6 cellular contexts compared by ENCODE assay signal in the genomic region with DNA sequence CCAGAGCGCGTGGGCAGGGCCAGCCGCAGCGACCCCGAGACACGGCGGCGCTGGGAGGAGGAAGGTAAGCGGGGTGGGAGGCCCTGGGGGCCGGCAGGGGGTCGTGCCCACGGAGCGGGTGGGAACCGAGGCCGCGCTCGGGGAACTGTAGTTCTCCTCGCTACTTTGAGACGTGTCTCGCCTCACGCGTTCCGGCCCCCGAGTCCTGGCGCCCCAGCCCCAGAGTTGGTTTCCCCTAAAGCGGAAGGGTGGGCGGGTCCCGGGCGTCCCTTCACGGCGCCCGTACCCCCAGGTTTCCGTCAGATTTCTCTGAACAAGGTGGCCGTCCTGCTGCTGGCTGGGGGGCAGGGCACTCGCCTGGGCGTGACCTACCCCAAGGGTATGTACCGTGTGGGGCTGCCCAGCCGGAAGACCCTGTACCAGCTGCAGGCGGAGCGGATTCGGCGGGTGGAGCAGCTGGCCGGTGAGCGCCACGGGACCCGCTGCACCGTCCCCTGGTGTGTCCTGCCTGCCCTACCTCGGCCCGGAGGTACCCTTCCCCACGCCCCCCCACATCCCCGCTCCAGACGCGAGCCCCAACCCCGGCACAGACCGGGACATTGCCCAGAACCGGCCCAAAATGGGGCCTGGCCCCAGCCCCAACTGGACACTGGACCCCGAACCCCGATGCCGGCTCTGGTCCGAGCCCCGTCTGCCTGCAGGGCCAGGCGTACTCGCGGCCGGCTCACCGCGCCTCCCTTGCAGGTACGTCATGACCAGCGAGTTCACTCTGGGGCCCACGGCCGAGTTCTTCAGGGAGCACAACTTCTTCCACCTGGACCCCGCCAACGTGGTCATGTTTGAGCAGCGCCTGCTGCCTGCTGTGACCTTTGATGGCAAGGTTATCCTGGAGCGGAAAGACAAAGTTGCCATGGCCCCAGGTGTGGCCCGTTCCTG. TPM values are rescaled to one million over a fixed set of nuclear protein-coding genes. Genes with fewer than 3 reads are reported as not detected.
DNase-seq lines count a peak whose midpoint lies in the region; ATAC-seq and TF ChIP-seq lines count a peak whose summit lies in the region.

No MANE protein-coding gene starts in this region.

- H3K27me3 Mint-ChIP-seq in activated CD4-positive, alpha-beta T cell treated with anti-CD3 and anti-CD28 coated beads for 36 hours: no peaks in the 10 kb centered on the region
- no peaks in the 10 kb centered on the region for H3K27me3 Mint-ChIP-seq in activated CD4-positive, alpha-beta memory T cell treated with anti-CD3 and anti-CD28 coated beads, Interleukin-2, amount 10 ng/mL, durations not matched to agents 7 days and 5 days
- peaks cover 57% of the 10 kb centered on the region for H3K27me3 Mint-ChIP-seq in type B pancreatic cell

- CTCF ChIA-PET in activated CD4-positive, alpha-beta T cell treated with anti-CD3 and anti-CD28 coated beads for 36 hours (lab: Charles Lee): interaction anchor here (1.0 to 1.9 kb wide), 5 partner anchors 8 to 44 kb away, joined by 3 to 10 read pairs (median 5); a partner anchor contains a TSS
- CTCF ChIA-PET in activated CD4-positive, alpha-beta memory T cell treated with anti-CD3 and anti-CD28 coated beads, Interleukin-2, amount 10 ng/mL, durations not matched to agents 7 days and 5 days (lab: Charles Lee): interaction anchor here (1.0 to 3.2 kb wide), 3 partner anchors 10 to 159 kb away, joined by 4 to 29 read pairs (median 5); no protein-coding TSS in a partner anchor

- H3K4me3 Mint-ChIP-seq in activated CD4-positive, alpha-beta T cell treated with anti-CD3 and anti-CD28 coated beads for 36 hours: peak overlapping the region; percentile 69
- peak overlapping the region; percentile 71 for H3K4me3 Mint-ChIP-seq in activated CD4-positive, alpha-beta memory T cell treated with anti-CD3 and anti-CD28 coated beads, Interleukin-2, amount 10 ng/mL, durations not matched to agents 7 days and 5 days
- H3K4me3 Mint-ChIP-seq in type B pancreatic cell: peak overlapping the region; percentile 74

- POLR2A ChIA-PET in activated CD4-positive, alpha-beta T cell treated with anti-CD3 and anti-CD28 coated beads for 36 hours (lab: Charles Lee): interaction anchor here (0.7 kb wide), 1 partner anchor 8 kb away, joined by 3 read pairs; a partner anchor contains a TSS
- POLR2A ChIA-PET in activated CD4-positive, alpha-beta memory T cell treated with anti-CD3 and anti-CD28 coated beads, Interleukin-2, amount 10 ng/mL, durations not matched to agents 7 days and 5 days (lab: Charles Lee): interaction anchor here (2.4 to 3.1 kb wide), 2 partner anchors 8 to 10 kb away, joined by 10 to 35 read pairs; a partner anchor contains a TSS

- no peaks in the 10 kb centered on the region for H3K9me3 ChIP-seq in iPS-18c (ENCODE audit: control insufficient read depth, insufficient read depth, low read length)

- peak; percentile 36 for ATAC-seq in activated CD4-positive, alpha-beta T cell treated with anti-CD3 and anti-CD28 coated beads for 36 hours

- no peaks in the 10 kb centered on the region for H3K9me3 Mint-ChIP-seq in activated CD4-positive, alpha-beta T cell treated with anti-CD3 and anti-CD28 coated beads for 36 hours (ENCODE audit: low read depth)
- no peaks in the 10 kb centered on the region for H3K9me3 Mint-ChIP-seq in activated CD4-positive, alpha-beta memory T cell treated with anti-CD3 and anti-CD28 coated beads, Interleukin-2, amount 10 ng/mL, durations not matched to agents 7 days and 5 days
- no peaks in the 10 kb centered on the region for H3K9me3 Mint-ChIP-seq in type B pancreatic cell

- peak overlapping the region; percentile 52 for H3K4me3 ChIP-seq in iPS-18c (ENCODE audit: insufficient read depth, low read depth, low read length)

- intact Hi-C loops in activated CD4-positive, alpha-beta T cell treated with anti-CD3 and anti-CD28 coated beads for 36 hours (cut with DNase I, micrococcal nuclease): loop anchor here in 1 of 2 experiments (1.0 kb wide), 1 partner anchor 8 kb away; a partner anchor contains a TSS

- no peaks in the 10 kb centered on the region for H3K4me1 Mint-ChIP-seq in activated CD4-positive, alpha-beta T cell treated with anti-CD3 and anti-CD28 coated beads for 36 hours
- peaks cover 15% of the 10 kb centered on the region for H3K4me1 Mint-ChIP-seq in activated CD4-positive, alpha-beta memory T cell treated with anti-CD3 and anti-CD28 coated beads, Interleukin-2, amount 10 ng/mL, durations not matched to agents 7 days and 5 days
- no peaks in the 10 kb centered on the region for H3K4me1 Mint-ChIP-seq in type B pancreatic cell (ENCODE audit: unreplicated experiment)

- H3K36me3 Mint-ChIP-seq in activated CD4-positive, alpha-beta T cell treated with anti-CD3 and anti-CD28 coated beads for 36 hours (ENCODE audit: low read depth): peaks cover 6% of the 10 kb centered on the region
- peaks cover 16% of the 10 kb centered on the region for H3K36me3 Mint-ChIP-seq in activated CD4-positive, alpha-beta memory T cell treated with anti-CD3 and anti-CD28 coated beads, Interleukin-2, amount 10 ng/mL, durations not matched to agents 7 days and 5 days (ENCODE audit: low read depth)
- no peaks in the 10 kb centered on the region for H3K36me3 Mint-ChIP-seq in type B pancreatic cell

- no peak for TF ChIP-seq CTCF in type B pancreatic cell (conservative IDR thresholded peaks at IDR 0.05)

- no peak overlapping the region for H3K27ac Mint-ChIP-seq in activated CD4-positive, alpha-beta T cell treated with anti-CD3 and anti-CD28 coated beads for 36 hours
- peak overlapping the region; percentile 44 for H3K27ac Mint-ChIP-seq in activated CD4-positive, alpha-beta memory T cell treated with anti-CD3 and anti-CD28 coated beads, Interleukin-2, amount 10 ng/mL, durations not matched to agents 7 days and 5 days
- H3K27ac Mint-ChIP-seq in type B pancreatic cell: no peak overlapping the region

- peak; percentile 63 for DNase-seq in activated CD4-positive, alpha-beta T cell treated with anti-CD3 and anti-CD28 coated beads for 36 hours
- no peak for DNase-seq in activated CD4-positive, alpha-beta T cell treated with anti-CD3 and anti-CD28 coated beads for 4 hours
- DNase-seq in activated CD4-positive, alpha-beta memory T cell treated with anti-CD3 and anti-CD28 coated beads, Interleukin-2, amount 10 ng/mL, durations not matched to agents 7 days and 5 days: peak; percentile 58
- DNase-seq in type B pancreatic cell (ENCODE audit: extremely low spot score, unreplicated experiment) (no peak), hepatic stellate cell (ENCODE audit: low spot score) (no peak)

RNA-seq across cellular contexts. Expression of a gene that starts 0.7 kb away (rescaled TPM):
- total RNA-seq in activated CD4-positive, alpha-beta T cell treated with anti-CD3 and anti-CD28 coated beads for 36 hours: 10 to 100 TPM; 12.5 to 14.4 TPM
- total RNA-seq in activated CD4-positive, alpha-beta memory T cell treated with anti-CD3 and anti-CD28 coated beads, Interleukin-2, amount 10 ng/mL, durations not matched to agents 7 days and 5 days: 10 to 100 TPM; 20.2 to 21.9 TPM
- total RNA-seq in type B pancreatic cell (ENCODE audit: low replicate concordance): 3.4 and 5.4 TPM in 2 replicates

RNA-seq across cellular contexts. Expression of a gene that starts 7.7 kb away (rescaled TPM):
- 1 to 10 TPM; 6.4 to 8.8 TPM for total RNA-seq in activated CD4-positive, alpha-beta T cell treated with anti-CD3 and anti-CD28 coated beads for 36 hours
- 10 to 100 TPM; 26.8 to 27.0 TPM for total RNA-seq in activated CD4-positive, alpha-beta memory T cell treated with anti-CD3 and anti-CD28 coated beads, Interleukin-2, amount 10 ng/mL, durations not matched to agents 7 days and 5 days
- total RNA-seq in type B pancreatic cell (ENCODE audit: low replicate concordance): 19.1 and 21.9 TPM in 2 replicates

RNA-seq across cellular contexts. Expression of a gene that starts 8.8 kb away (rescaled TPM):
- total RNA-seq in activated CD4-positive, alpha-beta T cell treated with anti-CD3 and anti-CD28 coated beads for 36 hours: 10 to 100 TPM; 21.6 to 26.7 TPM
- total RNA-seq in activated CD4-positive, alpha-beta memory T cell treated with anti-CD3 and anti-CD28 coated beads, Interleukin-2, amount 10 ng/mL, durations not matched to agents 7 days and 5 days: 10 to 100 TPM; 51.4 to 51.9 TPM
- total RNA-seq in type B pancreatic cell (ENCODE audit: low replicate concordance): 50.3 and 58.9 TPM in 2 replicates

RNA-seq across cellular contexts. Expression of a gene that starts 24.2 kb away (rescaled TPM):
- total RNA-seq in activated CD4-positive, alpha-beta T cell treated with anti-CD3 and anti-CD28 coated beads for 36 hours: under 1 TPM in 1 of 2 experiments, not detected in 1; 0.19 TPM
- total RNA-seq in activated CD4-positive, alpha-beta memory T cell treated with anti-CD3 and anti-CD28 coated beads, Interleukin-2, amount 10 ng/mL, durations not matched to agents 7 days and 5 days: under 1 TPM; 0.15 to 0.40 TPM
- 3.3 and 6.4 TPM in 2 replicates for total RNA-seq in type B pancreatic cell (ENCODE audit: low replicate concordance)

RNA-seq across cellular contexts. Expression of a gene that starts 32.0 kb away (rescaled TPM):
- 10 to 100 TPM; 21.0 to 23.1 TPM for total RNA-seq in activated CD4-positive, alpha-beta T cell treated with anti-CD3 and anti-CD28 coated beads for 36 hours
- 10 to 100 TPM; 82.8 to 89.2 TPM for total RNA-seq in activated CD4-positive, alpha-beta memory T cell treated with anti-CD3 and anti-CD28 coated beads, Interleukin-2, amount 10 ng/mL, durations not matched to agents 7 days and 5 days
- 68.0 and 70.3 TPM in 2 replicates for total RNA-seq in type B pancreatic cell (ENCODE audit: low replicate concordance)

Comparison
In these comparisons a context has a peak if more than half of its experiments do, and no peak if none do; other contexts are left out.
1. DNase-seq: peak in activated CD4-positive, alpha-beta T cell treated with anti-CD3 and anti-CD28 coated beads for 36 hours (single experiment) and activated CD4-positive, alpha-beta memory T cell treated with anti-CD3 and anti-CD28 coated beads, Interleukin-2, amount 10 ng/mL, durations not matched to agents 7 days and 5 days (single experiment); none in activated CD4-positive, alpha-beta T cell treated with anti-CD3 and anti-CD28 coated beads for 4 hours (0 of 2), type B pancreatic cell (single experiment) and hepatic stellate cell (single experiment).
2. Peak in every context shown above with its lines, with median percentiles within 50 percentile points of each other: H3K4me3 Mint-ChIP-seq.